In the genomic region with DNA sequence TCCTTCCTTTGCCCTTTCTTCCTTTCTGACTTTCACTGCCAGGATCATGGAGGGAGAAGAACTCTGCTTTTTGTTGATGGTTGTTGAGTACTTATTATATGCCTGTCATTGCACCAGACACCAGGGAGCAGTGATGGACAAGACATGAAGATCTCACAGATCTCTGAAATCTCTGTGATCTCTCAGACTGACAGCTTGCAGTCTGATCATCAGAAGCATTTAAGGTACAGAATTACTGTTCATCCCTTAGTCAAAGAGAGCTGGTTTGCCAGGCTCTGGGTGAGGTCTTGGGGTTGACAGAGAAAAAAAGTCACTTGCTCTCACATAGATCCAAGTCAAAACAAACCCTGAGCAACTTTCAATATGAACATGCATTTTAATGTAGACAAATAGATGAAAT, we compare ENCODE assay signal across 19 cellular contexts.
DNase-seq lines count a peak whose midpoint lies in the region; ATAC-seq and TF ChIP-seq lines count a peak whose summit lies in the region.
"Had no signal": no experiment of that assay in that cellular context is flagged by ENCODE, and none has a peak within 500 bp of the region (broad histone marks: within the 10 kb centered on the region; RNA-seq: fewer than 3 reads in every experiment).

No MANE protein-coding gene starts in this region.

- peak; percentile 37 for TF ChIP-seq RAD21 in Ishikawa (IDR thresholded peaks at IDR 0.05; ENCODE audit: low read depth)

- in situ Hi-C loops in G401 (cut with HindIII; ENCODE audit: low sequenced_read_pairs), result no loop called here

- peak; percentile 51 for DNase-seq in activated CD4-positive, alpha-beta T cell treated with anti-CD3 and anti-CD28 coated beads for 36 hours
- no peak for DNase-seq in activated CD4-positive, alpha-beta T cell treated with anti-CD3 and anti-CD28 coated beads, Interleukin-2, amount 10 ng/mL, durations not matched to agents 7 days and 5 days
- DNase-seq in activated naive CD4-positive, alpha-beta T cell treated with anti-CD3 and anti-CD28 coated beads, Interleukin-2, amount 50 U/mL, for 72 hours (ENCODE audit: low spot score in 2 of 2), result peak in 1 of 2 donors; percentile 45
- DNase-seq in activated naive CD4-positive, alpha-beta T cell treated with anti-CD3 and anti-CD28 coated beads, Interleukin-2, amount 50 U/mL, for 16 hours, result no peak
- DNase-seq in epithelial cell of proximal tubule (ENCODE audit: low read depth) (no peak), G401 (ENCODE audit: low spot score) (no peak)
- DNase-seq: C1 segment of cervical spinal cord, COR-L47, DMS153, MM.1S, NCI-H1105, NCI-H1694, NCI-H2107, NCI-H2227 treated with DMSO at 0.1 percent for 48 hours, NCI-H524, Peyer's patch, Right ventricle myocardium superior had no signal

- no peaks in the 10 kb centered on the region for H3K27me3 Mint-ChIP-seq in activated CD4-positive, alpha-beta T cell treated with anti-CD3 and anti-CD28 coated beads for 36 hours
- H3K27me3 Mint-ChIP-seq in activated CD4-positive, alpha-beta T cell treated with anti-CD3 and anti-CD28 coated beads, Interleukin-2, amount 10 ng/mL, durations not matched to agents 7 days and 5 days, result no peaks in the 10 kb centered on the region

- H3K9me3 Mint-ChIP-seq in activated CD4-positive, alpha-beta T cell treated with anti-CD3 and anti-CD28 coated beads for 36 hours (ENCODE audit: low read depth), result peaks cover 7% of the 10 kb centered on the region
- peaks cover 7% of the 10 kb centered on the region for H3K9me3 Mint-ChIP-seq in activated CD4-positive, alpha-beta T cell treated with anti-CD3 and anti-CD28 coated beads, Interleukin-2, amount 10 ng/mL, durations not matched to agents 7 days and 5 days
- H3K9me3 Mint-ChIP-seq in activated naive CD4-positive, alpha-beta T cell treated with anti-CD3 and anti-CD28 coated beads, Interleukin-2, amount 50 U/mL, for 72 hours, result peaks cover 6 to 16% of the 10 kb centered on the region in 2 donors

- no peak for TF ChIP-seq EP300 in Ishikawa (IDR thresholded peaks at IDR 0.05; ENCODE audit: borderline replicate concordance)

- no peak overlapping the region for H3K4me3 ChIP-seq in epithelial cell of proximal tubule (ENCODE audit: low read depth, low read length)
- H3K4me3 ChIP-seq: Peyer's patch had no signal

- POLR2A ChIA-PET in activated CD4-positive, alpha-beta T cell treated with anti-CD3 and anti-CD28 coated beads for 36 hours (lab: Charles Lee), result no interaction called here
- POLR2A ChIA-PET in activated CD4-positive, alpha-beta T cell treated with anti-CD3 and anti-CD28 coated beads, Interleukin-2, amount 10 ng/mL, durations not matched to agents 7 days and 5 days (lab: Charles Lee), result no interaction called here

- no peaks in the 10 kb centered on the region for H3K36me3 Mint-ChIP-seq in activated CD4-positive, alpha-beta T cell treated with anti-CD3 and anti-CD28 coated beads for 36 hours (ENCODE audit: low read depth)
- no peaks in the 10 kb centered on the region for H3K36me3 Mint-ChIP-seq in activated CD4-positive, alpha-beta T cell treated with anti-CD3 and anti-CD28 coated beads, Interleukin-2, amount 10 ng/mL, durations not matched to agents 7 days and 5 days (ENCODE audit: low read depth)
- H3K36me3 Mint-ChIP-seq in activated naive CD4-positive, alpha-beta T cell treated with anti-CD3 and anti-CD28 coated beads, Interleukin-2, amount 50 U/mL, for 72 hours, result peaks cover 5 to 12% of the 10 kb centered on the region in 2 donors

- peak; percentile 99 for ATAC-seq in activated CD4-positive, alpha-beta T cell treated with anti-CD3 and anti-CD28 coated beads for 36 hours
- ATAC-seq in activated naive CD4-positive, alpha-beta T cell treated with anti-CD3 and anti-CD28 coated beads, Interleukin-2, amount 50 U/mL, for 72 hours, result peak; percentile 76 to 100
- ATAC-seq in GM18868 (IDR thresholded peaks at IDR 0.05; ENCODE audit: unreplicated experiment), result no peak

- peak; percentile 29 for TF ChIP-seq CTCF in epithelial cell of proximal tubule (conservative IDR thresholded peaks at IDR 0.05; ENCODE audit: low read depth, low read length)

- CTCF ChIA-PET in activated CD4-positive, alpha-beta T cell treated with anti-CD3 and anti-CD28 coated beads for 36 hours (lab: Charles Lee), result interaction anchor here (0.9 to 1.3 kb wide), 5 partner anchors 9 to 106 kb away, joined by 3 to 4 read pairs (median 3); no protein-coding TSS in a partner anchor
- CTCF ChIA-PET in activated CD4-positive, alpha-beta T cell treated with anti-CD3 and anti-CD28 coated beads, Interleukin-2, amount 10 ng/mL, durations not matched to agents 7 days and 5 days (lab: Charles Lee), result no interaction called here

- intact Hi-C loops in activated CD4-positive, alpha-beta T cell treated with anti-CD3 and anti-CD28 coated beads for 36 hours (cut with DNase I, micrococcal nuclease), result loop anchor here (1.0 to 5.0 kb wide), 5 partner anchors 19 to 106 kb away; no protein-coding TSS in a partner anchor

- no peak overlapping the region for H3K4me3 Mint-ChIP-seq in activated CD4-positive, alpha-beta T cell treated with anti-CD3 and anti-CD28 coated beads for 36 hours
- no peak overlapping the region for H3K4me3 Mint-ChIP-seq in activated CD4-positive, alpha-beta T cell treated with anti-CD3 and anti-CD28 coated beads, Interleukin-2, amount 10 ng/mL, durations not matched to agents 7 days and 5 days

- H3K27ac Mint-ChIP-seq in activated CD4-positive, alpha-beta T cell treated with anti-CD3 and anti-CD28 coated beads for 36 hours, result peak overlapping the region; percentile 22
- no peak overlapping the region for H3K27ac Mint-ChIP-seq in activated CD4-positive, alpha-beta T cell treated with anti-CD3 and anti-CD28 coated beads, Interleukin-2, amount 10 ng/mL, durations not matched to agents 7 days and 5 days
- no peak overlapping the region for H3K27ac Mint-ChIP-seq in activated naive CD4-positive, alpha-beta T cell treated with anti-CD3 and anti-CD28 coated beads, Interleukin-2, amount 50 U/mL, for 72 hours

- peaks cover 20% of the 10 kb centered on the region for H3K4me1 Mint-ChIP-seq in activated CD4-positive, alpha-beta T cell treated with anti-CD3 and anti-CD28 coated beads for 36 hours
- peaks cover 14% of the 10 kb centered on the region for H3K4me1 Mint-ChIP-seq in activated CD4-positive, alpha-beta T cell treated with anti-CD3 and anti-CD28 coated beads, Interleukin-2, amount 10 ng/mL, durations not matched to agents 7 days and 5 days

TF ChIP-seq in Ishikawa, 13 proteins besides CTCF, POLR2A, EP300 and RAD21:
- TF ChIP-seq EGR1 (IDR thresholded peaks at IDR 0.05), result no peak
- TF ChIP-seq ZBTB7A (IDR thresholded peaks at IDR 0.05; ENCODE audit: low read depth), result no peak
- TF ChIP-seq, protein P1, sequence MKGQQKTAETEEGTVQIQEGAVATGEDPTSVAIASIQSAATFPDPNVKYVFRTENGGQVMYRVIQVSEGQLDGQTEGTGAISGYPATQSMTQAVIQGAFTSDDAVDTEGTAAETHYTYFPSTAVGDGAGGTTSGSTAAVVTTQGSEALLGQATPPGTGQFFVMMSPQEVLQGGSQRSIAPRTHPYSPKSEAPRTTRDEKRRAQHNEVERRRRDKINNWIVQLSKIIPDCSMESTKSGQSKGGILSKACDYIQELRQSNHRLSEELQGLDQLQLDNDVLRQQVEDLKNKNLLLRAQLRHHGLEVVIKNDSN (IDR thresholded peaks at IDR 0.05), result no peak
- no peak for TF ChIP-seq CEBPB (IDR thresholded peaks at IDR 0.05)
- TF ChIP-seq, protein P2, sequence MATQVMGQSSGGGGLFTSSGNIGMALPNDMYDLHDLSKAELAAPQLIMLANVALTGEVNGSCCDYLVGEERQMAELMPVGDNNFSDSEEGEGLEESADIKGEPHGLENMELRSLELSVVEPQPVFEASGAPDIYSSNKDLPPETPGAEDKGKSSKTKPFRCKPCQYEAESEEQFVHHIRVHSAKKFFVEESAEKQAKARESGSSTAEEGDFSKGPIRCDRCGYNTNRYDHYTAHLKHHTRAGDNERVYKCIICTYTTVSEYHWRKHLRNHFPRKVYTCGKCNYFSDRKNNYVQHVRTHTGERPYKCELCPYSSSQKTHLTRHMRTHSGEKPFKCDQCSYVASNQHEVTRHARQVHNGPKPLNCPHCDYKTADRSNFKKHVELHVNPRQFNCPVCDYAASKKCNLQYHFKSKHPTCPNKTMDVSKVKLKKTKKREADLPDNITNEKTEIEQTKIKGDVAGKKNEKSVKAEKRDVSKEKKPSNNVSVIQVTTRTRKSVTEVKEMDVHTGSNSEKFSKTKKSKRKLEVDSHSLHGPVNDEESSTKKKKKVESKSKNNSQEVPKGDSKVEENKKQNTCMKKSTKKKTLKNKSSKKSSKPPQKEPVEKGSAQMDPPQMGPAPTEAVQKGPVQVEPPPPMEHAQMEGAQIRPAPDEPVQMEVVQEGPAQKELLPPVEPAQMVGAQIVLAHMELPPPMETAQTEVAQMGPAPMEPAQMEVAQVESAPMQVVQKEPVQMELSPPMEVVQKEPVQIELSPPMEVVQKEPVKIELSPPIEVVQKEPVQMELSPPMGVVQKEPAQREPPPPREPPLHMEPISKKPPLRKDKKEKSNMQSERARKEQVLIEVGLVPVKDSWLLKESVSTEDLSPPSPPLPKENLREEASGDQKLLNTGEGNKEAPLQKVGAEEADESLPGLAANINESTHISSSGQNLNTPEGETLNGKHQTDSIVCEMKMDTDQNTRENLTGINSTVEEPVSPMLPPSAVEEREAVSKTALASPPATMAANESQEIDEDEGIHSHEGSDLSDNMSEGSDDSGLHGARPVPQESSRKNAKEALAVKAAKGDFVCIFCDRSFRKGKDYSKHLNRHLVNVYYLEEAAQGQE (IDR thresholded peaks at IDR 0.05; ENCODE audit: low read depth), result no peak
- TF ChIP-seq YY1 (IDR thresholded peaks at IDR 0.05; ENCODE audit: low read depth), result no peak
- TF ChIP-seq TEAD4 (IDR thresholded peaks at IDR 0.05), result no peak
- TF ChIP-seq, protein P3, sequence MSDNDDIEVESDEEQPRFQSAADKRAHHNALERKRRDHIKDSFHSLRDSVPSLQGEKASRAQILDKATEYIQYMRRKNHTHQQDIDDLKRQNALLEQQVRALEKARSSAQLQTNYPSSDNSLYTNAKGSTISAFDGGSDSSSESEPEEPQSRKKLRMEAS (IDR thresholded peaks at IDR 0.05), result no peak
- TF ChIP-seq FOXM1 (IDR thresholded peaks at IDR 0.05; ENCODE audit: borderline replicate concordance, low read depth), result no peak
- TF ChIP-seq TAF1 (IDR thresholded peaks at IDR 0.05; ENCODE audit: low read depth), result no peak
- TF ChIP-seq TCF12 (IDR thresholded peaks at IDR 0.05; ENCODE audit: low read depth), result no peak
- TF ChIP-seq NFIC (IDR thresholded peaks at IDR 0.05), result no peak
